In the genomic region with DNA sequence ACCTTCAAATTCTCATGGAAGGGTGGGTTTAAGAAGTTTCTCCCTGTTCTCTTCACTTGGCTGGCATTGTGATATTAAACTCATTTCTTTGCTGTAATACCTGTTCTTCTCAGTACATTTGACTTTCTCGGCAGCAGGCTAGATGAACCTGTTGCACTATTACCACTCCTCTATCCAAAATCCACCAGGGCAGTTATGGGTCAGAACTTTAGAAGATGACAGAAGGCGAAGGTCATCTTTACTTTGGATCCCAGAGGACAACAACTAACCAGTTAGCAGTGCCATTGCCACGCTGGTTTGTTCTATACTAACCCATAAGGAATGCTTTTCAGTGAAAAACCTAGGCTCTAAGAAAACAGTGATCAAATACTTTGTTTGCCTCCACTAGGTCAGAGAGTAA, we compare ENCODE assay signal across 29 cellular contexts.
"Had no signal": no experiment of that assay in that cellular context is flagged by ENCODE, and none has a peak within 500 bp of the region (broad histone marks: within the 10 kb centered on the region; RNA-seq: fewer than 3 reads in every experiment).

No MANE protein-coding gene starts in this region.

- H3K36me3 ChIP-seq: adrenal gland, esophagus muscularis mucosa, gastroesophageal sphincter had no signal

- DNase-seq: activated CD4-positive, alpha-beta memory T cell treated with anti-CD3 and anti-CD28 coated beads for 36 hours; activated CD4-positive, alpha-beta T cell treated with anti-CD3 and anti-CD28 coated beads for 36 hours; activated CD4-positive, alpha-beta T cell treated with anti-CD3 and anti-CD28 coated beads, Interleukin-2, amount 10 ng/mL, durations not matched to agents 24 days and 14 days; activated CD4-positive, CD25-positive, alpha-beta regulatory T cell; activated CD4-positive, CD25-positive, alpha-beta regulatory T cell treated with anti-CD3 and anti-CD28 coated beads, Interleukin-2, amount 50 U/mL, for 72 hours; activated CD8-positive, alpha-beta memory T cell treated with anti-CD3 and anti-CD28 coated beads, Interleukin-2, amount 10 ng/mL, durations not matched to agents 7 days and 5 days; activated CD8-positive, alpha-beta memory T cell treated with anti-CD3 and anti-CD28 coated beads, Interleukin-2, amount 50 U/mL, for 4 hours; activated CD8-positive, alpha-beta T cell treated with anti-CD3 and anti-CD28 coated beads, Interleukin-2, amount 10 ng/mL, durations not matched to agents 7 days and 5 days; activated effector memory CD4-positive, alpha-beta T cell treated with anti-CD3 and anti-CD28 coated beads, Interleukin-2, amount 50 U/mL, for 16 hours; activated naive CD4-positive, alpha-beta T cell treated with anti-CD3 and anti-CD28 coated beads for 36 hours; activated naive CD8-positive, alpha-beta T cell treated with anti-CD3 and anti-CD28 coated beads for 36 hours; activated naive CD8-positive, alpha-beta T cell treated with anti-CD3 and anti-CD28 coated beads, Interleukin-2, amount 50 U/mL, for 24 hours; activated T-cell treated with anti-CD3 and anti-CD28 coated beads, Interleukin-2, amount 50 U/mL, for 1 hour; activated T-cell treated with anti-CD3 and anti-CD28 coated beads, Interleukin-2, amount 50 U/mL, for 48 hours; adrenal gland; amygdala; aorta; body of pancreas; caudate nucleus; cortex of kidney; dermis blood vessel endothelial cell; effector CD4-positive, alpha-beta T cell; effector memory CD8-positive, alpha-beta T cell; erythroblast; foreskin melanocyte; T-helper 2 cell had no signal

- H3K4me1 ChIP-seq: adrenal gland, body of pancreas, gastroesophageal sphincter had no signal

- H3K27ac ChIP-seq: adrenal gland, body of pancreas, esophagus muscularis mucosa, gastroesophageal sphincter had no signal

- H3K4me3 ChIP-seq: adrenal gland, body of pancreas, esophagus muscularis mucosa, gastroesophageal sphincter had no signal

- H3K9me3 ChIP-seq: adrenal gland, body of pancreas, esophagus muscularis mucosa, gastroesophageal sphincter had no signal

- FAIRE-seq: colon had no signal

- ATAC-seq: activated CD4-positive, alpha-beta T cell treated with anti-CD3 and anti-CD28 coated beads for 36 hours; activated CD8-positive, alpha-beta memory T cell treated with anti-CD3 and anti-CD28 coated beads, Interleukin-2, amount 10 ng/mL, durations not matched to agents 7 days and 5 days; activated CD8-positive, alpha-beta T cell treated with anti-CD3 and anti-CD28 coated beads, Interleukin-2, amount 10 ng/mL, durations not matched to agents 7 days and 5 days; activated naive CD8-positive, alpha-beta T cell treated with anti-CD3 and anti-CD28 coated beads, Interleukin-2, amount 50 U/mL, for 24 hours; body of pancreas; effector memory CD8-positive, alpha-beta T cell; gastroesophageal sphincter had no signal

- H3K27me3 ChIP-seq: adrenal gland, body of pancreas had no signal
